2 cellular contexts compared by ENCODE assay signal in the genomic region with DNA sequence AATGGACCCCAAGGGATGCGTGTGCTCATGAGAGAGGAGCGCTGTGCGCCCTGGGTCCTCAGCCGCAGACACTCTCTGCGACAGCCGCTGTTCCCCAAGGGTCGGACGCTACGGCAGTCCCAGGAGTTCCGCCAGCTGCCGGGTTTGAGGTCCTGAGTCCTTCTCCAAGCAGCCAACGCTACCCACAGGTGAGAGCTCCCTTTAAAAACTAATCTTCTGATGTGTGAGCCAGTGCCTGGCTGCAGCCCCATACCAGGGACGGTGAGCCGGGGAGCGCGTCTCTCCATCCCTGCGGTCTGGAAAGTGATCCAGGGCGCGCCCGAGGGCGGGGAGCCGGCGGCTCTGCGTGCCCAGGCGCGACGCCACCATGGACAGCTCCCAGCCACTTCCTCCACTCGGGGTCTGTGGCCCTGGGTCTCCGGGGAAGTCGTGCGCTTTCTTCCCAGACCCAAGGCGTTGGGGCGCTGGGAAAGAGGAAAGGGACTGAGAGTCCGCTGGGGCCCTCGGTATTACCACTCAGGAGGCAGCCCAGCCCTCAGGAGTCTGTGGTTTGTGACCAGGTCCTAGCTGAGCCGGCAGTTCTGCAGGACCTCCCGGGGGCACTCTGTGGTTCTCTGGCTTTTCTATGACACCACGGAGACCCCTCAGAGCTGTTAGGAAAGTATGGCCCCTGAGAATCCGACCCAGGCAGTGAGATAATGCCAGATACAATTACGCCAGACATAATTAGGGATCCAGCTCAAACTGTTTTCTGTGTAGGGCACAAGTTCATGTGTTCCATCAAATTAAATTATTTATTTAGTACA.
TF ChIP-seq lines count a peak whose summit lies in the region.

No MANE protein-coding gene starts in this region.

TF ChIP-seq in A549, 52 proteins besides CTCF, POLR2A, EP300 and RAD21 (continued from another document):
- TF ChIP-seq, protein P1, sequence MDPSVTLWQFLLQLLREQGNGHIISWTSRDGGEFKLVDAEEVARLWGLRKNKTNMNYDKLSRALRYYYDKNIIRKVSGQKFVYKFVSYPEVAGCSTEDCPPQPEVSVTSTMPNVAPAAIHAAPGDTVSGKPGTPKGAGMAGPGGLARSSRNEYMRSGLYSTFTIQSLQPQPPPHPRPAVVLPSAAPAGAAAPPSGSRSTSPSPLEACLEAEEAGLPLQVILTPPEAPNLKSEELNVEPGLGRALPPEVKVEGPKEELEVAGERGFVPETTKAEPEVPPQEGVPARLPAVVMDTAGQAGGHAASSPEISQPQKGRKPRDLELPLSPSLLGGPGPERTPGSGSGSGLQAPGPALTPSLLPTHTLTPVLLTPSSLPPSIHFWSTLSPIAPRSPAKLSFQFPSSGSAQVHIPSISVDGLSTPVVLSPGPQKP (IDR thresholded peaks at IDR 0.05; ENCODE audit: low read depth, low read length) = no peak
- TF ChIP-seq HEYL (CRISPR knock-in tag; IDR thresholded peaks at IDR 0.05) = no peak
TF ChIP-seq in A549: peak in this region for 5.

TF ChIP-seq in HEK293, 187 proteins besides CTCF, POLR2A, EP300 and RAD21 (continued from another document):
- TF ChIP-seq ZNF26 (tag by site-specific recombination; IDR thresholded peaks at IDR 0.05) (no peak), ZNF610 (tag by site-specific recombination; IDR thresholded peaks at IDR 0.05; ENCODE audit: borderline replicate concordance) (no peak), KLF1 (tag by site-specific recombination; IDR thresholded peaks at IDR 0.05) (0 out of 2 replicates have a peak, but pooled peaks have one; percentile 49), ZFP41 (tag by site-specific recombination; IDR thresholded peaks at IDR 0.05; ENCODE audit: borderline replicate concordance) (no peak), ZNF324 (tag by site-specific recombination; IDR thresholded peaks at IDR 0.05) (no peak), ZNF544 (tag by site-specific recombination; IDR thresholded peaks at IDR 0.05) (no peak), ZNF2 (tag by site-specific recombination; IDR thresholded peaks at IDR 0.05) (no peak), ZBTB26 (tag by site-specific recombination; optimal IDR thresholded peaks at IDR 0.05) (peak; percentile 68), ZNF10 (tag by site-specific recombination; IDR thresholded peaks at IDR 0.05) (no peak), ZNF692 (tag by site-specific recombination; IDR thresholded peaks at IDR 0.05) (no peak), ZNF654 (tag by site-specific recombination; IDR thresholded peaks at IDR 0.05; ENCODE audit: low read depth) (no peak), ZNF292 (tag by site-specific recombination; IDR thresholded peaks at IDR 0.05; ENCODE audit: borderline replicate concordance, low read depth) (no peak), ZXDB (tag by site-specific recombination; IDR thresholded peaks at IDR 0.05) (no peak), PATZ1 (tag by site-specific recombination; IDR thresholded peaks at IDR 0.05) (peak; percentile 16; the same call in 1 of the 2 replicates), ZNF311 (tag by site-specific recombination; IDR thresholded peaks at IDR 0.05; ENCODE audit: borderline replicate concordance) (no peak), ZNF391 (tag by site-specific recombination; IDR thresholded peaks at IDR 0.05; ENCODE audit: borderline replicate concordance, low read depth) (no peak), GLIS2 (tag by site-specific recombination; IDR thresholded peaks at IDR 0.05) (peak; percentile 57), GLIS1 (tag by site-specific recombination; IDR thresholded peaks at IDR 0.05) (peak; percentile 77)
- TF ChIP-seq, protein P2, sequence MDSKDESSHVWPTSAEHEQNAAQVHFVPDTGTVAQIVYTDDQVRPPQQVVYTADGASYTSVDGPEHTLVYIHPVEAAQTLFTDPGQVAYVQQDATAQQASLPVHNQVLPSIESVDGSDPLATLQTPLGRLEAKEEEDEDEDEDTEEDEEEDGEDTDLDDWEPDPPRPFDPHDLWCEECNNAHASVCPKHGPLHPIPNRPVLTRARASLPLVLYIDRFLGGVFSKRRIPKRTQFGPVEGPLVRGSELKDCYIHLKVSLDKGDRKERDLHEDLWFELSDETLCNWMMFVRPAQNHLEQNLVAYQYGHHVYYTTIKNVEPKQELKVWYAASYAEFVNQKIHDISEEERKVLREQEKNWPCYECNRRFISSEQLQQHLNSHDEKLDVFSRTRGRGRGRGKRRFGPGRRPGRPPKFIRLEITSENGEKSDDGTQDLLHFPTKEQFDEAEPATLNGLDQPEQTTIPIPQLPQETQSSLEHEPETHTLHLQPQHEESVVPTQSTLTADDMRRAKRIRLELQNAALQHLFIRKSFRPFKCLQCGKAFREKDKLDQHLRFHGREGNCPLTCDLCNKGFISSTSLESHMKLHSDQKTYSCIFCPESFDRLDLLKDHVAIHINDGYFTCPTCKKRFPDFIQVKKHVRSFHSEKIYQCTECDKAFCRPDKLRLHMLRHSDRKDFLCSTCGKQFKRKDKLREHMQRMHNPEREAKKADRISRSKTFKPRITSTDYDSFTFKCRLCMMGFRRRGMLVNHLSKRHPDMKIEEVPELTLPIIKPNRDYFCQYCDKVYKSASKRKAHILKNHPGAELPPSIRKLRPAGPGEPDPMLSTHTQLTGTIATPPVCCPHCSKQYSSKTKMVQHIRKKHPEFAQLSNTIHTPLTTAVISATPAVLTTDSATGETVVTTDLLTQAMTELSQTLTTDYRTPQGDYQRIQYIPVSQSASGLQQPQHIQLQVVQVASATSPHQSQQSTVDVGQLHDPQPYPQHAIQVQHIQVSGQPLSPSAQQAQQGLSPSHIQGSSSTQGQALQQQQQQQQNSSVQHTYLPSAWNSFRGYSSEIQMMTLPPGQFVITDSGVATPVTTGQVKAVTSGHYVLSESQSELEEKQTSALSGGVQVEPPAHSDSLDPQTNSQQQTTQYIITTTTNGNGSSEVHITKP (tag by site-specific recombination; IDR thresholded peaks at IDR 0.05) = no peak; the same call in 1 of the 2 replicates
- TF ChIP-seq, protein P3, sequence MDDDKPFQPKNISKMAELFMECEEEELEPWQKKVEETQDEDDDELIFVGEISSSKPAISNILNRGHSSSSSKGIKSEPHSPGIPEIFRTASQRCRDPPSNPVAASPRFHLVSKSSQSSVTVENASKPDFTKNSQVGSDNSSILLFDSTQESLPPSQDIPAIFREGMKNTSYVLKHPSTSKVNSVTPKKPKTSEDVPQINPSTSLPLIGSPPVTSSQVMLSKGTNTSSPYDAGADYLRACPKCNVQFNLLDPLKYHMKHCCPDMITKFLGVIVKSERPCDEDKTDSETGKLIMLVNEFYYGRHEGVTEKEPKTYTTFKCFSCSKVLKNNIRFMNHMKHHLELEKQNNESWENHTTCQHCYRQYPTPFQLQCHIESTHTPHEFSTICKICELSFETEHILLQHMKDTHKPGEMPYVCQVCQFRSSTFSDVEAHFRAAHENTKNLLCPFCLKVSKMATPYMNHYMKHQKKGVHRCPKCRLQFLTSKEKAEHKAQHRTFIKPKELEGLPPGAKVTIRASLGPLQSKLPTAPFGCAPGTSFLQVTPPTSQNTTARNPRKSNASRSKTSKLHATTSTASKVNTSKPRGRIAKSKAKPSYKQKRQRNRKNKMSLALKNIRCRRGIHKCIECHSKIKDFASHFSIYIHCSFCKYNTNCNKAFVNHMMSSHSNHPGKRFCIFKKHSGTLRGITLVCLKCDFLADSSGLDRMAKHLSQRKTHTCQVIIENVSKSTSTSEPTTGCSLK (tag by site-specific recombination; IDR thresholded peaks at IDR 0.05) = no peak
- TF ChIP-seq, protein P4, sequence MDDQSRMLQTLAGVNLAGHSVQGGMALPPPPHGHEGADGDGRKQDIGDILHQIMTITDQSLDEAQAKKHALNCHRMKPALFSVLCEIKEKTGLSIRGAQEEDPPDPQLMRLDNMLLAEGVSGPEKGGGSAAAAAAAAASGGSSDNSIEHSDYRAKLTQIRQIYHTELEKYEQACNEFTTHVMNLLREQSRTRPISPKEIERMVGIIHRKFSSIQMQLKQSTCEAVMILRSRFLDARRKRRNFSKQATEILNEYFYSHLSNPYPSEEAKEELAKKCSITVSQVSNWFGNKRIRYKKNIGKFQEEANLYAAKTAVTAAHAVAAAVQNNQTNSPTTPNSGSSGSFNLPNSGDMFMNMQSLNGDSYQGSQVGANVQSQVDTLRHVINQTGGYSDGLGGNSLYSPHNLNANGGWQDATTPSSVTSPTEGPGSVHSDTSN (CRISPR knock-in tag; IDR thresholded peaks at IDR 0.05) = peak; percentile 86
